ENCODE assay signal across 1 cellular context in the genomic region with DNA sequence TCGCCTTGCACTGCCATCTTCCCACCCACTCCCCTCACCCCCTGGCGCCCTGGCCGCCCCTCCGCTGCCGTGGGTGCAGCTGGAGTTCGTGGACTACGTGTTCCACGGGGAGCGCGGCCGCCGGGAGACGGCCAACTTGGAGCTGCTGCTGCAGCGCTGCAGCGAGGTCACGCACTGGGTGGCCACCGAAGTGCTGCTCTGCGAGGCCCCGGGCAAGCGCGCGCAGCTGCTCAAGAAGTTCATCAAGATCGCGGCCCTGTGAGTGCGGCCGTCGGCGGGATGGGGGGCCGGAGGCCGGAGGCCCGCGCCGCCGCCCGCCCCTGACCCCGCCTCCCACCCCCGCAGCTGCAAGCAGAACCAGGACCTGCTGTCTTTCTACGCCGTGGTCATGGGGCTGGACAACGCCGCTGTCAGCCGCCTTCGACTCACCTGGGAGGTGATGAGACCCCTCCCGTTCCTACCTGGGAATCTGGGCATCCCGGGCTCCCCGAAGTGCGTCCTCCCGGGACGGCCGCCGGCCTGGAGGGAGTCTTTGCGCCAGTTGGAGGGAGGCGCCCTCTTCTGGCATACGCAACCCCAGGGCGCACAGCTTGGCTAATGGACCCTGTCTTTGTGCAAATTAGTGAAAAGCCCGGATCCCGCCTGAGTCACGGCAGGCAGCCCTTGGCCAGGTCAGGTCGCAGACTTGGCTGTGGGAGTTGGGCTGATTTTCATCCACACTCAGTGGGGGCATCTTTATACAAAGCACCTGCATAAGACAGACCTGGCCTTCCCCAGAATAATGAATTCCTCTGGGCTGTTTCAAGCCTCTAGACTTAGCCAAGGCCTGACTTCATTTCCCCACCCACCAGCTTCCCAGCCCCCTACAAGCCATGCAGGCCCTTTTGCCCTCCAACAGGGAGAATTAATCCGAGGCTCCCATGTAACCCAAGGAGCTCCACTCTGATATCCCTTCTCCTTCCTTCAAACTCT.
TF ChIP-seq lines count a peak whose summit lies in the region.

No MANE protein-coding gene starts in this region.

TF ChIP-seq in WTC11, 78 proteins besides CTCF, POLR2A, EP300 and RAD21 (continued from another document and continues in another):
- TF ChIP-seq ARID4B (CRISPR knock-in tag; IDR thresholded peaks at IDR 0.05; ENCODE audit: borderline replicate concordance): peak; percentile 41; the same call in 1 of the 2 replicates
- TF ChIP-seq ZBTB21 (CRISPR knock-in tag; IDR thresholded peaks at IDR 0.05; ENCODE audit: borderline replicate concordance): no peak; the same call in 1 of the 2 replicates
- no peak for TF ChIP-seq IRF1 (CRISPR knock-in tag; IDR thresholded peaks at IDR 0.05)
- no peak for TF ChIP-seq KAT7 (CRISPR knock-in tag; IDR thresholded peaks at IDR 0.05; ENCODE audit: borderline replicate concordance)
- no peak for TF ChIP-seq ZNF263 (CRISPR knock-in tag; IDR thresholded peaks at IDR 0.05; ENCODE audit: low read depth)
- TF ChIP-seq CREB1 (CRISPR knock-in tag; IDR thresholded peaks at IDR 0.05): no peak
- TF ChIP-seq, protein P1, sequence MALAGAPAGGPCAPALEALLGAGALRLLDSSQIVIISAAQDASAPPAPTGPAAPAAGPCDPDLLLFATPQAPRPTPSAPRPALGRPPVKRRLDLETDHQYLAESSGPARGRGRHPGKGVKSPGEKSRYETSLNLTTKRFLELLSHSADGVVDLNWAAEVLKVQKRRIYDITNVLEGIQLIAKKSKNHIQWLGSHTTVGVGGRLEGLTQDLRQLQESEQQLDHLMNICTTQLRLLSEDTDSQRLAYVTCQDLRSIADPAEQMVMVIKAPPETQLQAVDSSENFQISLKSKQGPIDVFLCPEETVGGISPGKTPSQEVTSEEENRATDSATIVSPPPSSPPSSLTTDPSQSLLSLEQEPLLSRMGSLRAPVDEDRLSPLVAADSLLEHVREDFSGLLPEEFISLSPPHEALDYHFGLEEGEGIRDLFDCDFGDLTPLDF (CRISPR knock-in tag; IDR thresholded peaks at IDR 0.05): no peak
- no peak for TF ChIP-seq FOXJ3 (CRISPR knock-in tag; IDR thresholded peaks at IDR 0.05; ENCODE audit: borderline replicate concordance)
- no peak for TF ChIP-seq TP53 (CRISPR knock-in tag; IDR thresholded peaks at IDR 0.05)
- no peak for TF ChIP-seq USF1 (CRISPR knock-in tag; IDR thresholded peaks at IDR 0.05)
- TF ChIP-seq SMAD3 (CRISPR knock-in tag; IDR thresholded peaks at IDR 0.05; ENCODE audit: borderline replicate concordance): no peak
- TF ChIP-seq FOXK1 (CRISPR knock-in tag; IDR thresholded peaks at IDR 0.05): no peak
- no peak for TF ChIP-seq IRF2 (CRISPR knock-in tag; IDR thresholded peaks at IDR 0.05; ENCODE audit: borderline replicate concordance, low read depth)
- TF ChIP-seq ZMAT4 (CRISPR knock-in tag; IDR thresholded peaks at IDR 0.05): no peak
- TF ChIP-seq CREM (CRISPR knock-in tag; IDR thresholded peaks at IDR 0.05): no peak
- no peak for TF ChIP-seq JAZF1 (CRISPR knock-in tag; IDR thresholded peaks at IDR 0.05)
- peak; percentile 81 for TF ChIP-seq ZNF423 (CRISPR knock-in tag; IDR thresholded peaks at IDR 0.05)
- TF ChIP-seq, protein P2, sequence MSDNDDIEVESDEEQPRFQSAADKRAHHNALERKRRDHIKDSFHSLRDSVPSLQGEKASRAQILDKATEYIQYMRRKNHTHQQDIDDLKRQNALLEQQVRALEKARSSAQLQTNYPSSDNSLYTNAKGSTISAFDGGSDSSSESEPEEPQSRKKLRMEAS (CRISPR knock-in tag; IDR thresholded peaks at IDR 0.05): 0 out of 2 replicates have a peak, but pooled peaks have one; percentile 34
- TF ChIP-seq ESRRA (CRISPR knock-in tag; IDR thresholded peaks at IDR 0.05; ENCODE audit: borderline replicate concordance): no peak
- no peak for TF ChIP-seq ZNF317 (CRISPR knock-in tag; IDR thresholded peaks at IDR 0.05; ENCODE audit: borderline replicate concordance, low read depth)
- TF ChIP-seq NFE2L1 (CRISPR knock-in tag; IDR thresholded peaks at IDR 0.05): no peak
- TF ChIP-seq SP1 (CRISPR knock-in tag; conservative IDR thresholded peaks at IDR 0.05): peak; percentile 63
- no peak for TF ChIP-seq OVOL2 (CRISPR knock-in tag; IDR thresholded peaks at IDR 0.05; ENCODE audit: borderline replicate concordance)
- no peak for TF ChIP-seq NR2C2 (CRISPR knock-in tag; IDR thresholded peaks at IDR 0.05)
- TF ChIP-seq ZNF416 (CRISPR knock-in tag; IDR thresholded peaks at IDR 0.05): no peak
- no peak for TF ChIP-seq ZNF232 (CRISPR knock-in tag; IDR thresholded peaks at IDR 0.05)
- no peak for TF ChIP-seq ZNF671 (CRISPR knock-in tag; IDR thresholded peaks at IDR 0.05)
- no peak for TF ChIP-seq STAT6 (CRISPR knock-in tag; conservative IDR thresholded peaks at IDR 0.05; ENCODE audit: low read depth)
- TF ChIP-seq ZNF396 (CRISPR knock-in tag; IDR thresholded peaks at IDR 0.05; ENCODE audit: borderline replicate concordance): no peak
- TF ChIP-seq MXD4 (CRISPR knock-in tag; IDR thresholded peaks at IDR 0.05; ENCODE audit: borderline replicate concordance): no peak
- TF ChIP-seq ZBTB43 (CRISPR knock-in tag; IDR thresholded peaks at IDR 0.05): no peak; the same call in 1 of the 2 replicates
- TF ChIP-seq GABPB1 (CRISPR knock-in tag; IDR thresholded peaks at IDR 0.05): no peak; the same call in 1 of the 2 replicates
- no peak for TF ChIP-seq PRRX2 (CRISPR knock-in tag; IDR thresholded peaks at IDR 0.05)
- 0 out of 2 replicates have a peak, but pooled peaks have one; percentile 15 for TF ChIP-seq ZNF281 (CRISPR knock-in tag; IDR thresholded peaks at IDR 0.05)
- no peak for TF ChIP-seq GRHL2 (CRISPR knock-in tag; IDR thresholded peaks at IDR 0.05; ENCODE audit: insufficient replicate concordance, severe bottlenecking)
- no peak for TF ChIP-seq TCF7 (CRISPR knock-in tag; IDR thresholded peaks at IDR 0.05; ENCODE audit: low read depth)
- no peak for TF ChIP-seq ELF4 (CRISPR knock-in tag; IDR thresholded peaks at IDR 0.05; ENCODE audit: low read depth)
- TF ChIP-seq, protein P3, sequence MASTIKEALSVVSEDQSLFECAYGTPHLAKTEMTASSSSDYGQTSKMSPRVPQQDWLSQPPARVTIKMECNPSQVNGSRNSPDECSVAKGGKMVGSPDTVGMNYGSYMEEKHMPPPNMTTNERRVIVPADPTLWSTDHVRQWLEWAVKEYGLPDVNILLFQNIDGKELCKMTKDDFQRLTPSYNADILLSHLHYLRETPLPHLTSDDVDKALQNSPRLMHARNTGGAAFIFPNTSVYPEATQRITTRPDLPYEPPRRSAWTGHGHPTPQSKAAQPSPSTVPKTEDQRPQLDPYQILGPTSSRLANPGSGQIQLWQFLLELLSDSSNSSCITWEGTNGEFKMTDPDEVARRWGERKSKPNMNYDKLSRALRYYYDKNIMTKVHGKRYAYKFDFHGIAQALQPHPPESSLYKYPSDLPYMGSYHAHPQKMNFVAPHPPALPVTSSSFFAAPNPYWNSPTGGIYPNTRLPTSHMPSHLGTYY (CRISPR knock-in tag; IDR thresholded peaks at IDR 0.05): no peak
- TF ChIP-seq NR3C1 (CRISPR knock-in tag; conservative IDR thresholded peaks at IDR 0.05; ENCODE audit: low read depth): no peak
- no peak for TF ChIP-seq MYBL2 (CRISPR knock-in tag; IDR thresholded peaks at IDR 0.05)
